Comparison of ENCODE assay signal across 8 cellular contexts in the genomic region with DNA sequence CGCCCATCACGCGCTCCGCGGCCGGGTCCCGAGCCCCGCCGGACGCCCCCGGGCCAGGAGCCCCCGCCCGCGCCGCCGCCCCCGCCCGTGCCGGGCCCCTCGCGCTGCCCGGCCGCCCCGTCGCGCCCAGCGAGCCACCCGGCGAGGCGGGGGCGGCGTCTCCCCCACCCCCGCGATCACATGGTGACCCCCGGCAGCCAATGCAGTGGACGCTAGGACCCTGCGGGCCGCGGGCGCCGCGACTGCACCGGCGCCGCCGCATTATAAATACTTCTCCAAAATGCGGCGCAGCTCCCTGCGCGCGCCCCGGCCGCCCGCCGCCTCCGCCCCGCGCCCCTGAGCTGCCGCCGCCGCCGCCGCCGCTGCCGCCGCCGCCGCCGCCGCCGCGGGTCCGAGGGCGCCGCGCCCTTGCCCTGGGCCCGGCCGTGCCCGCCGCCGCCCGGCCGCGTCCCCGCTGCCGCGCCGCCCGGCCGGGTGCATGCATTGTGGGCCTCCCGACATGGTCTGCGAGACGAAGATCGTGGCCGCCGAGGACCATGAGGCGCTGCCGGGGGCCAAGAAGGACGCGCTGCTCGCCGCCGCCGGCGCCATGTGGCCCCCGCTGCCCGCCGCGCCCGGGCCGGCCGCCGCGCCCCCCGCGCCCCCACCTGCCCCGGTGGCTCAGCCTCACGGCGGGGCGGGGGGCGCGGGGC. TPM values are rescaled to one million over a fixed set of nuclear protein-coding genes. Genes with fewer than 3 reads are reported as not detected.
DNase-seq lines count a peak whose midpoint lies in the region; ATAC-seq and TF ChIP-seq lines count a peak whose summit lies in the region.

NAT8L (plus strand) TSS at position 294 of the 692 bp plus-strand sequence; CDS start at position 479, 185 bp downstream.

- peaks cover 2% of the 10 kb centered on the region for H3K4me1 Mint-ChIP-seq in activated CD8-positive, alpha-beta T cell treated with anti-CD3 and anti-CD28 coated beads, Interleukin-2, amount 10 ng/mL, durations not matched to agents 7 days and 5 days (ENCODE audit: low read depth)

- H3K4me3 Mint-ChIP-seq in activated CD8-positive, alpha-beta T cell treated with anti-CD3 and anti-CD28 coated beads, Interleukin-2, amount 10 ng/mL, durations not matched to agents 7 days and 5 days = no peak within 1 kb of the TSS

- H3K4me1 ChIP-seq in ES-I3 (ENCODE audit: insufficient read depth, low read length) (peaks cover 3% of the 10 kb centered on the region; the same call in 1 of the 2 replicates), left ventricle myocardium inferior (peaks cover 15% of the 10 kb centered on the region), psoas muscle (peaks cover 4% of the 10 kb centered on the region)

- DNase-seq in NB4 (ENCODE audit: low read depth) (peak; percentile 89), left ventricle myocardium inferior (peak; percentile 27), psoas muscle (peak; percentile 50 to 69), HPDE6-E6E7 (ENCODE audit: extremely low spot score) (no peak)
- no peak for DNase-seq in activated CD8-positive, alpha-beta T cell treated with anti-CD3 and anti-CD28 coated beads, Interleukin-2, amount 10 ng/mL, durations not matched to agents 7 days and 5 days

- CTCF ChIA-PET in activated CD8-positive, alpha-beta T cell treated with anti-CD3 and anti-CD28 coated beads, Interleukin-2, amount 10 ng/mL, durations not matched to agents 7 days and 5 days (lab: Charles Lee) = no interaction called here

- peaks cover 81% of the 10 kb centered on the region for H3K27me3 ChIP-seq in left ventricle myocardium inferior (ENCODE audit: low read depth)
- peaks cover 0 to 29% (median 12%) of the 10 kb centered on the region in 3 donors for H3K27me3 ChIP-seq in psoas muscle (ENCODE audit: insufficient read depth in 3 of 3, low read length in 2 of 3)

- H3K9me3 Mint-ChIP-seq in activated CD8-positive, alpha-beta T cell treated with anti-CD3 and anti-CD28 coated beads, Interleukin-2, amount 10 ng/mL, durations not matched to agents 7 days and 5 days (ENCODE audit: insufficient read depth) = no peaks in the 10 kb centered on the region

- H3K4me3 ChIP-seq in NB4 (ENCODE audit: low read depth, low read length) (peak within 1 kb of the TSS; percentile 36), left ventricle myocardium inferior (peak within 1 kb of the TSS; percentile 62), psoas muscle (peak within 1 kb of the TSS; percentile 63)

- H3K27ac Mint-ChIP-seq in activated CD8-positive, alpha-beta T cell treated with anti-CD3 and anti-CD28 coated beads, Interleukin-2, amount 10 ng/mL, durations not matched to agents 7 days and 5 days = no peak within 1 kb of the TSS

- no peak within 1 kb of the TSS for H3K27ac ChIP-seq in left ventricle myocardium inferior (replicated peaks)
- H3K27ac ChIP-seq in psoas muscle = no peak within 1 kb of the TSS

- H3K9ac ChIP-seq in ES-I3 (ENCODE audit: low read depth, low read length) = peak within 1 kb of the TSS; percentile 58

- H3K27me3 Mint-ChIP-seq in activated CD8-positive, alpha-beta T cell treated with anti-CD3 and anti-CD28 coated beads, Interleukin-2, amount 10 ng/mL, durations not matched to agents 7 days and 5 days (ENCODE audit: low read depth) = peaks cover 24% of the 10 kb centered on the region

- no peaks in the 10 kb centered on the region for H3K36me3 Mint-ChIP-seq in activated CD8-positive, alpha-beta T cell treated with anti-CD3 and anti-CD28 coated beads, Interleukin-2, amount 10 ng/mL, durations not matched to agents 7 days and 5 days (ENCODE audit: low read depth)

- POLR2A ChIA-PET in activated CD8-positive, alpha-beta T cell treated with anti-CD3 and anti-CD28 coated beads, Interleukin-2, amount 10 ng/mL, durations not matched to agents 7 days and 5 days (lab: Charles Lee) = interaction anchor here (0.6 kb wide), 1 partner anchor 492 kb away, joined by 3 read pairs; no protein-coding TSS in a partner anchor

- H3K36me3 ChIP-seq in ES-I3 (ENCODE audit: insufficient read depth, low read length) (no peaks in the 10 kb centered on the region), left ventricle myocardium inferior (no peaks in the 10 kb centered on the region), psoas muscle (ENCODE audit: insufficient read depth in 1 of 2, low read depth in 1 of 2) (no peaks in the 10 kb centered on the region)

- TF ChIP-seq POLR2A in NB4 (IDR thresholded peaks at IDR 0.05; ENCODE audit: extremely low read depth, insufficient read length) = no peak

- TF ChIP-seq CTCF in NB4 (IDR thresholded peaks at IDR 0.05; ENCODE audit: low read depth, low read length) (no peak), left ventricle myocardium inferior (IDR thresholded peaks at IDR 0.05; ENCODE audit: borderline replicate concordance) (no peak), psoas muscle (IDR thresholded peaks at IDR 0.05) (no peak)

- intact Hi-C loops in left ventricle myocardium inferior (cut with micrococcal nuclease) (no loop called here), psoas muscle (cut with DNase I) (no loop called here)

- WGBS in psoas muscle, 3 donors = 0 to 1% (median 0%) methylated on average over 7 to 122 of the region's 122 CpGs

- H3K9me3 ChIP-seq in ES-I3 (ENCODE audit: control insufficient read depth, insufficient read depth, low read length) (no peaks in the 10 kb centered on the region), left ventricle myocardium inferior (replicated peaks) (no peaks in the 10 kb centered on the region), psoas muscle (no peaks in the 10 kb centered on the region)

- ATAC-seq in activated CD8-positive, alpha-beta T cell treated with anti-CD3 and anti-CD28 coated beads, Interleukin-2, amount 10 ng/mL, durations not matched to agents 7 days and 5 days = peak; percentile 20
- ATAC-seq in psoas muscle (peak; percentile 34 to 83 (median 66)), GM18873 (IDR thresholded peaks at IDR 0.05; ENCODE audit: low FRiP score, unreplicated experiment) (no peak), GM19324 (IDR thresholded peaks at IDR 0.05; ENCODE audit: low FRiP score, unreplicated experiment) (no peak)

RNA-seq across cellular contexts. Expression of gene NAT8L, which starts in this region (rescaled TPM):
- under 1 TPM in 1 of 2 experiments, not detected in 1; 0.05 TPM for total RNA-seq in activated CD8-positive, alpha-beta T cell treated with anti-CD3 and anti-CD28 coated beads, Interleukin-2, amount 10 ng/mL, durations not matched to agents 7 days and 5 days
- total RNA-seq in left ventricle myocardium inferior = 0.52 TPM
- total RNA-seq in psoas muscle = 1 to 10 TPM; 3.4 to 7.2 (median 4.8) TPM
- polyA plus RNA-seq in psoas muscle = 1 to 10 TPM in 2 of 3 donors, under 1 TPM in 1; 0.72 to 1.7 (median 1.5) TPM

Comparison
In these comparisons a context has a peak if more than half of its experiments do, and no peak if none do; other contexts are left out.
1. Peak in ATAC-seq in activated CD8-positive, alpha-beta T cell treated with anti-CD3 and anti-CD28 coated beads, Interleukin-2, amount 10 ng/mL, durations not matched to agents 7 days and 5 days; RNA of the gene not detected or under 1 TPM.
2. Peak in DNase-seq and H3K4me3 ChIP-seq in left ventricle myocardium inferior; RNA of the gene not detected or under 1 TPM.
3. DNase-seq: peak in NB4 (single experiment) and psoas muscle (2 of 2); none in activated CD8-positive, alpha-beta T cell treated with anti-CD3 and anti-CD28 coated beads, Interleukin-2, amount 10 ng/mL, durations not matched to agents 7 days and 5 days (single experiment) and HPDE6-E6E7 (single experiment).
4. ATAC-seq: peak in psoas muscle (4 of 4); none in GM18873 (single experiment) and GM19324 (single experiment).
5. Peak in every context shown above with its lines, with median percentiles within 50 percentile points of each other: H3K4me3 ChIP-seq.